In genomic region chr16:54432481-54433229, GRCh38 we compare ENCODE assay signal across 2 cellular contexts.
TF ChIP-seq lines count a peak whose summit lies in the region.

No MANE protein-coding gene starts in this region.

TF ChIP-seq in SK-N-SH, 30 proteins besides CTCF, POLR2A, EP300 and RAD21 (continued from another document):
- TF ChIP-seq USF1 (IDR thresholded peaks at IDR 0.05; ENCODE audit: borderline replicate concordance, low read depth) (no peak), ELF1 (IDR thresholded peaks at IDR 0.05) (no peak), REST (IDR thresholded peaks at IDR 0.05; ENCODE audit: low read depth, low read length) (no peak), GATA2 (CRISPR knock-in tag; IDR thresholded peaks at IDR 0.05) (no peak), MXI1 (IDR thresholded peaks at IDR 0.05; ENCODE audit: low read depth, low read length) (no peak), RXRA (IDR thresholded peaks at IDR 0.05; ENCODE audit: borderline replicate concordance, low read depth) (no peak), RFX5 (IDR thresholded peaks at IDR 0.05; ENCODE audit: low read length) (no peak), GABPA (IDR thresholded peaks at IDR 0.05; ENCODE audit: low read depth) (no peak), CHD2 (IDR thresholded peaks at IDR 0.05; ENCODE audit: low read length, partially characterized antibody) (no peak), YY1 (IDR thresholded peaks at IDR 0.05; ENCODE audit: low read depth) (no peak), JUND (IDR thresholded peaks at IDR 0.05) (no peak), SIN3A (IDR thresholded peaks at IDR 0.05; ENCODE audit: borderline replicate concordance, low read depth, low read length) (no peak), POLR2AphosphoS5 (IDR thresholded peaks at IDR 0.05; ENCODE audit: low read depth, low read length) (no peak), TAF1 (IDR thresholded peaks at IDR 0.05; ENCODE audit: borderline replicate concordance, low read depth, low read length) (no peak)

TF ChIP-seq in SK-N-SH treated with all-trans-retinoic acid at 6 μM for 48 hours, 23 proteins besides CTCF, POLR2A, EP300 and RAD21 (continued from another document):
- no peak for TF ChIP-seq GLIS3 (CRISPR knock-in tag; IDR thresholded peaks at IDR 0.05)
- no peak for TF ChIP-seq ZNF8 (CRISPR knock-in tag; IDR thresholded peaks at IDR 0.05)
- TF ChIP-seq CSDC2 (CRISPR knock-in tag; IDR thresholded peaks at IDR 0.05), result no peak
- no peak for TF ChIP-seq CREB5 (CRISPR knock-in tag; IDR thresholded peaks at IDR 0.05; ENCODE audit: low read depth)
- no peak for TF ChIP-seq ZNF70 (CRISPR knock-in tag; IDR thresholded peaks at IDR 0.05)
- TF ChIP-seq ZC3H10 (CRISPR knock-in tag; IDR thresholded peaks at IDR 0.05), result no peak
- TF ChIP-seq PPARA (CRISPR knock-in tag; IDR thresholded peaks at IDR 0.05; ENCODE audit: borderline replicate concordance), result no peak
- TF ChIP-seq ISL1 (CRISPR knock-in tag; IDR thresholded peaks at IDR 0.05), result no peak
- TF ChIP-seq ZFP3 (CRISPR knock-in tag; IDR thresholded peaks at IDR 0.05), result no peak
- no peak for TF ChIP-seq SNAI2 (CRISPR knock-in tag; IDR thresholded peaks at IDR 0.05)
